ENCODE assay signal across 1 cellular context in genomic region chr1:2284932-2285331, GRCh38.
TF ChIP-seq lines count a peak whose summit lies in the region.

No MANE protein-coding gene starts in this region.

TF ChIP-seq in liver, 16 proteins besides CTCF, POLR2A, EP300 and RAD21 (continued from another document):
- TF ChIP-seq ZBTB33 (IDR thresholded peaks at IDR 0.05) (no peak), GABPA (IDR thresholded peaks at IDR 0.05 in 1 of 2, conservative IDR thresholded peaks at IDR 0.05 in 1 of 2) (no peak), RXRA (IDR thresholded peaks at IDR 0.05) (peak in 1 of 2 donors; percentile 37), EGR1 (IDR thresholded peaks at IDR 0.05; ENCODE audit: low read depth in 2 of 2) (no peak), SP1 (IDR thresholded peaks at IDR 0.05) (peak; percentile 48)
